Comparison of ENCODE assay signal across 11 cellular contexts in the genomic region with DNA sequence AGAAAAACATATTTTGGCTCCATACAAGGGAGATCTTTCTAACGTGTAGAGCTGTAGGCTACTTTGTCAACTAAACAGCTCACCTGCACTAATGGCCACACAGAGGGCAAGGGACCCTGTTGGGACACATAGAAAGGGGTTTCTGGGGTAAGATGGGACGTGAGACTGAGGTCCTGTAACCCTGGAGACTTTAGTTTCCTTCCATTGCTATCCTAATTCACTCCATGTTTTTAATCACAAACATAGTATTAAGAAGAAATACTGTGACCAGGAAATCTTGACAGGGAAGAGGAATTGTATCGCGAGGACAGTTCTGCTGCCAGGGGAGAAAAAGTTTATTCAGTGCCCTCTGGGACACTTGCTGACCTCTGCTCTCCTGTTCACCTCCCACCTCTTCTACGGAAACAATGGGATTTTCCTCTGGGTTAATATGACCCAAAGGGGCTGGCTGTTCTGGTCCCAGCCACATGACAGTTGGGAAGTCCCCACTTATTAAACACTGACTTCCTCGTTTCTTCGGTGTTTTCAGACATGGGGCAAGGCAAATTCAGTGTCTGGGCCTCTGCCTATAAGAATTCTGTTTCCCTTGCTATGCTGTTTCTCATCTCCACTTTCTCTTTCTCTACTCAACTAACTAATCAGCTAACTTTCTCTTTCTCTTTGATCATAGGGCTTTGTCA.
DNase-seq lines count a peak whose midpoint lies in the region; ATAC-seq, FAIRE-seq and TF ChIP-seq lines count a peak whose summit lies in the region.
"Had no signal": no experiment of that assay in that cellular context is flagged by ENCODE, and none has a peak within 500 bp of the region (broad histone marks: within the 10 kb centered on the region; RNA-seq: fewer than 3 reads in every experiment).

No MANE protein-coding gene starts in this region.

- H3K9me3 ChIP-seq in pancreas (no peaks in the 10 kb centered on the region), transverse colon (no peaks in the 10 kb centered on the region)

- CTCF ChIA-PET in WTC11 (lab: Charles Lee): no interaction called here

- TF ChIP-seq CTCF in pancreas (IDR thresholded peaks at IDR 0.05) (no peak), WTC11 (IDR thresholded peaks at IDR 0.05) (no peak), transverse colon (IDR thresholded peaks at IDR 0.05) (no peak)

- no peaks in the 10 kb centered on the region for H3K27me3 ChIP-seq in pancreas
- no peaks in the 10 kb centered on the region for H3K27me3 ChIP-seq in transverse colon

- no peaks in the 10 kb centered on the region for H3K36me3 ChIP-seq in pancreas
- no peaks in the 10 kb centered on the region for H3K36me3 ChIP-seq in transverse colon

- peaks cover 2% of the 10 kb centered on the region; the same call in 1 of the 2 replicates for H3K27me3 Mint-ChIP-seq in WTC11 (ENCODE audit: low read depth)

- TF ChIP-seq EP300 in transverse colon (IDR thresholded peaks at IDR 0.05; ENCODE audit: low read depth): no peak

- H3K4me1 ChIP-seq in pancreas (no peaks in the 10 kb centered on the region), transverse colon (no peaks in the 10 kb centered on the region)

- WGBS in pancreas, 2 donors: 52 to 62% methylated on average over 7 of the region's 7 CpGs
- WGBS in transverse colon (ENCODE audit: low coverage in 1 of 2), 2 donors: 63 to 81% methylated on average over 6 to 7 of the region's 7 CpGs

- no peaks in the 10 kb centered on the region for H3K9me3 Mint-ChIP-seq in WTC11

- no peak for FAIRE-seq in pancreas (lab: Jason Lieb, UNC)

- intact Hi-C loops in pancreas (cut with DNase I) (no loop called here), transverse colon (cut with DNase I; ENCODE audit: low total_unique reads) (no loop called here)

- H3K27ac ChIP-seq in pancreas (peak overlapping the region in 2 of 4 donors; percentile 58), transverse colon (no peak overlapping the region)

- in situ Hi-C loops in transverse colon (cut with MboI; ENCODE audit: low pct_ligation_motif_present in 1 of 4, low pct_unique_long_range_greater_than_20kb in 1 of 4, low sequenced_read_pairs in 3 of 4): no loop called here

- TF ChIP-seq POLR2A in transverse colon (IDR thresholded peaks at IDR 0.05): no peak

- H3K27ac Mint-ChIP-seq in WTC11: no peak overlapping the region

- no peak overlapping the region for H3K4me3 Mint-ChIP-seq in WTC11

- H3K36me3 Mint-ChIP-seq in WTC11: no peaks in the 10 kb centered on the region

- POLR2A ChIA-PET in WTC11 (lab: Charles Lee): no interaction called here

- H3K4me1 Mint-ChIP-seq in WTC11: peaks cover 17% of the 10 kb centered on the region

- DNase-seq in pancreas: no peak
- no peak for DNase-seq in WTC11 (ENCODE audit: low spot score)
- no peak for DNase-seq in transverse colon
- DNase-seq in C1 segment of cervical spinal cord (lab: John Stamatoyannopoulos, UW): no peak
- DNase-seq in hepatic stellate cell (ENCODE audit: low spot score): no peak
- DNase-seq: activated CD4-positive, alpha-beta T cell treated with anti-CD3 and anti-CD28 coated beads for 48 hours; DMS 273 treated with DMSO at 0.1 percent for 48 hours; NCI-H1417 had no signal

- H3K4me3 ChIP-seq in pancreas (no peak overlapping the region), transverse colon (no peak overlapping the region)

- ATAC-seq in GM18909 (IDR thresholded peaks at IDR 0.05; ENCODE audit: poor library complexity, unreplicated experiment) (peak; percentile 97), GM21737 (IDR thresholded peaks at IDR 0.05; ENCODE audit: unreplicated experiment) (peak; percentile 89), HG03280 (IDR thresholded peaks at IDR 0.05; ENCODE audit: unreplicated experiment) (peak; percentile 94), pancreas (peak in 3 of 4 donors; percentile 22 to 68 (median 65)), WTC11 (no peak)

TF ChIP-seq in WTC11, 78 proteins besides CTCF, POLR2A, EP300 and RAD21:
- TF ChIP-seq PRRX2 (CRISPR knock-in tag; IDR thresholded peaks at IDR 0.05): no peak
- no peak for TF ChIP-seq RORB (CRISPR knock-in tag; IDR thresholded peaks at IDR 0.05)
- no peak for TF ChIP-seq JAZF1 (CRISPR knock-in tag; IDR thresholded peaks at IDR 0.05)
- TF ChIP-seq, protein P1, sequence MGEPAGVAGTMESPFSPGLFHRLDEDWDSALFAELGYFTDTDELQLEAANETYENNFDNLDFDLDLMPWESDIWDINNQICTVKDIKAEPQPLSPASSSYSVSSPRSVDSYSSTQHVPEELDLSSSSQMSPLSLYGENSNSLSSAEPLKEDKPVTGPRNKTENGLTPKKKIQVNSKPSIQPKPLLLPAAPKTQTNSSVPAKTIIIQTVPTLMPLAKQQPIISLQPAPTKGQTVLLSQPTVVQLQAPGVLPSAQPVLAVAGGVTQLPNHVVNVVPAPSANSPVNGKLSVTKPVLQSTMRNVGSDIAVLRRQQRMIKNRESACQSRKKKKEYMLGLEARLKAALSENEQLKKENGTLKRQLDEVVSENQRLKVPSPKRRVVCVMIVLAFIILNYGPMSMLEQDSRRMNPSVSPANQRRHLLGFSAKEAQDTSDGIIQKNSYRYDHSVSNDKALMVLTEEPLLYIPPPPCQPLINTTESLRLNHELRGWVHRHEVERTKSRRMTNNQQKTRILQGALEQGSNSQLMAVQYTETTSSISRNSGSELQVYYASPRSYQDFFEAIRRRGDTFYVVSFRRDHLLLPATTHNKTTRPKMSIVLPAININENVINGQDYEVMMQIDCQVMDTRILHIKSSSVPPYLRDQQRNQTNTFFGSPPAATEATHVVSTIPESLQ (CRISPR knock-in tag; IDR thresholded peaks at IDR 0.05): no peak
- no peak for TF ChIP-seq ESRRA (CRISPR knock-in tag; IDR thresholded peaks at IDR 0.05; ENCODE audit: borderline replicate concordance)
- TF ChIP-seq, protein P2, sequence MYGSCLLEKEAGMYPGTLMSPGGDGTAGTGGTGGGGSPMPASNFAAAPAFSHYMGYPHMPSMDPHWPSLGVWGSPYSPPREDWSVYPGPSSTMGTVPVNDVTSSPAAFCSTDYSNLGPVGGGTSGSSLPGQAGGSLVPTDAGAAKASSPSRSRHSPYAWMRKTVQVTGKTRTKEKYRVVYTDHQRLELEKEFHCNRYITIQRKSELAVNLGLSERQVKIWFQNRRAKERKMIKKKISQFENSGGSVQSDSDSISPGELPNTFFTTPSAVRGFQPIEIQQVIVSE (CRISPR knock-in tag; IDR thresholded peaks at IDR 0.05; ENCODE audit: borderline replicate concordance): no peak
- TF ChIP-seq NR1H2 (CRISPR knock-in tag; IDR thresholded peaks at IDR 0.05): no peak
- no peak for TF ChIP-seq ATF1 (CRISPR knock-in tag; IDR thresholded peaks at IDR 0.05)
- TF ChIP-seq, protein P3, sequence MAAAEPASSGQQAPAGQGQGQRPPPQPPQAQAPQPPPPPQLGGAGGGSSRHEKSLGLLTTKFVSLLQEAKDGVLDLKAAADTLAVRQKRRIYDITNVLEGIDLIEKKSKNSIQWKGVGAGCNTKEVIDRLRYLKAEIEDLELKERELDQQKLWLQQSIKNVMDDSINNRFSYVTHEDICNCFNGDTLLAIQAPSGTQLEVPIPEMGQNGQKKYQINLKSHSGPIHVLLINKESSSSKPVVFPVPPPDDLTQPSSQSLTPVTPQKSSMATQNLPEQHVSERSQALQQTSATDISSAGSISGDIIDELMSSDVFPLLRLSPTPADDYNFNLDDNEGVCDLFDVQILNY (CRISPR knock-in tag; IDR thresholded peaks at IDR 0.05): no peak
- TF ChIP-seq TCF7 (CRISPR knock-in tag; IDR thresholded peaks at IDR 0.05; ENCODE audit: low read depth): no peak
- TF ChIP-seq SMAD3 (CRISPR knock-in tag; IDR thresholded peaks at IDR 0.05; ENCODE audit: borderline replicate concordance): no peak
- TF ChIP-seq IRF2 (CRISPR knock-in tag; IDR thresholded peaks at IDR 0.05; ENCODE audit: borderline replicate concordance, low read depth): no peak
- TF ChIP-seq EMX1 (CRISPR knock-in tag; IDR thresholded peaks at IDR 0.05): no peak
- no peak for TF ChIP-seq FOXK1 (CRISPR knock-in tag; IDR thresholded peaks at IDR 0.05)
- TF ChIP-seq TEAD1 (CRISPR knock-in tag; IDR thresholded peaks at IDR 0.05): no peak
- TF ChIP-seq SOX15 (CRISPR knock-in tag; IDR thresholded peaks at IDR 0.05): no peak
